In the genomic region with DNA sequence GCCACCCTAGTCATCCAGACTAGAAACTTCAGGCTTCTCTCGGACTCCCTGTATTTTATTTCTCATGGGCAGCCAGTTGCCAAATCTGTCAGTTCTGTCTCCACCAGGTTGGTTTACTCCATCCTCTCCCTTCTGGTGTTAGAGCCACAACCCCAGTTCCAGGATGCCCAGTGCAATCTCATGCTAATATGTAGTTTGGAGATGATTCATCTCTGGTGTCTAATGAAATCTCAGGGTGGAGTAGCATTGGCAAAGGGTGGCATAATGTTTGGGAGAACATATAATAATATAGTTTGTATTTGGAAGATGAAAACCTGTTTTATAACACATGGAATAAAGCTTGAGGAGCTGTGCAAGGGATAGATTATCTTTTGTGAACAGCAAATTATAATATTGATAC, we compare ENCODE assay signal across 27 cellular contexts. TPM values are rescaled to one million over a fixed set of nuclear protein-coding genes. Genes with fewer than 3 reads are reported as not detected.
"Had no signal": no experiment of that assay in that cellular context is flagged by ENCODE, and none has a peak within 500 bp of the region (broad histone marks: within the 10 kb centered on the region; RNA-seq: fewer than 3 reads in every experiment).

No MANE protein-coding gene starts in this region.

- H3K36me3 Mint-ChIP-seq: activated CD4-positive, alpha-beta memory T cell treated with anti-CD3 and anti-CD28 coated beads for 36 hours; mesothelial cell of epicardium; natural killer cell had no signal

- DNase-seq: activated B cell treated with CpG ODN at 0.5 μM for 24 hours; activated CD4-positive, alpha-beta memory T cell treated with anti-CD3 and anti-CD28 coated beads for 36 hours; activated CD4-positive, alpha-beta T cell treated with anti-CD3 and anti-CD28 coated beads for 48 hours; activated naive CD4-positive, alpha-beta T cell treated with anti-CD3 and anti-CD28 coated beads for 36 hours; activated naive CD8-positive, alpha-beta T cell treated with anti-CD3 and anti-CD28 coated beads, Interleukin-2, amount 10 ng/mL, durations not matched to agents 7 days and 5 days; activated T-cell treated with anti-CD3 and anti-CD28 coated beads, Interleukin-2, amount 50 U/mL, for 48 hours; amygdala; caudate nucleus; dermis blood vessel endothelial cell; effector CD8-positive, alpha-beta T cell; esophagus squamous epithelium; heart right ventricle; left colon; natural killer cell; retina; stimulated activated CD4-positive, alpha-beta T cell treated with anti-CD3 and anti-CD28 coated beads, Interleukin-4, amount 100 ng/mL, for 24 hours; substantia nigra; T-helper 1 cell; thyroid gland; upper lobe of right lung had no signal

- H3K27me3 ChIP-seq: esophagus squamous epithelium, gastroesophageal sphincter, heart right ventricle, thyroid gland, upper lobe of right lung had no signal

- H3K36me3 ChIP-seq: thyroid gland, upper lobe of right lung had no signal

- H3K27me3 Mint-ChIP-seq: activated B cell treated with CpG ODN at 0.5 μM for 24 hours; activated CD4-positive, alpha-beta memory T cell treated with anti-CD3 and anti-CD28 coated beads for 36 hours; activated naive CD8-positive, alpha-beta T cell treated with anti-CD3 and anti-CD28 coated beads, Interleukin-2, amount 10 ng/mL, durations not matched to agents 7 days and 5 days; stimulated activated naive CD8-positive, alpha-beta T cell treated with anti-CD3 and anti-CD28 coated beads, Interleukin-15, Interleukin-2, amounts not matched to agents 100 ng/mL and 50 ng/mL, for 24 hours had no signal

- H3K4me3 Mint-ChIP-seq: activated B cell treated with CpG ODN at 0.5 μM for 24 hours; activated CD4-positive, alpha-beta memory T cell treated with anti-CD3 and anti-CD28 coated beads for 36 hours; activated naive CD4-positive, alpha-beta T cell treated with anti-CD3 and anti-CD28 coated beads for 36 hours; activated naive CD8-positive, alpha-beta T cell treated with anti-CD3 and anti-CD28 coated beads, Interleukin-2, amount 10 ng/mL, durations not matched to agents 7 days and 5 days; mesothelial cell of epicardium; natural killer cell; stimulated activated naive CD8-positive, alpha-beta T cell treated with anti-CD3 and anti-CD28 coated beads, Interleukin-15, Interleukin-2, amounts not matched to agents 100 ng/mL and 50 ng/mL, for 24 hours had no signal

- H3K9me3 ChIP-seq: esophagus squamous epithelium, gastroesophageal sphincter, heart right ventricle, thyroid gland, upper lobe of right lung had no signal

- H3K27ac Mint-ChIP-seq: activated B cell treated with CpG ODN at 0.5 μM for 24 hours; activated CD4-positive, alpha-beta memory T cell treated with anti-CD3 and anti-CD28 coated beads for 36 hours; activated naive CD4-positive, alpha-beta T cell treated with anti-CD3 and anti-CD28 coated beads for 36 hours; activated naive CD8-positive, alpha-beta T cell treated with anti-CD3 and anti-CD28 coated beads, Interleukin-2, amount 10 ng/mL, durations not matched to agents 7 days and 5 days; mesothelial cell of epicardium; natural killer cell; progenitor cell of endocrine pancreas; stimulated activated naive CD8-positive, alpha-beta T cell treated with anti-CD3 and anti-CD28 coated beads, Interleukin-15, Interleukin-2, amounts not matched to agents 100 ng/mL and 50 ng/mL, for 24 hours had no signal

- H3K4me1 ChIP-seq: thyroid gland had no signal

- H3K9me3 Mint-ChIP-seq: activated B cell treated with CpG ODN at 0.5 μM for 24 hours; activated CD4-positive, alpha-beta memory T cell treated with anti-CD3 and anti-CD28 coated beads for 36 hours; activated naive CD4-positive, alpha-beta T cell treated with anti-CD3 and anti-CD28 coated beads for 36 hours; activated naive CD8-positive, alpha-beta T cell treated with anti-CD3 and anti-CD28 coated beads, Interleukin-2, amount 10 ng/mL, durations not matched to agents 7 days and 5 days; mesothelial cell of epicardium; natural killer cell; stimulated activated naive CD8-positive, alpha-beta T cell treated with anti-CD3 and anti-CD28 coated beads, Interleukin-15, Interleukin-2, amounts not matched to agents 100 ng/mL and 50 ng/mL, for 24 hours had no signal

- H3K4me3 ChIP-seq: esophagus squamous epithelium, gastroesophageal sphincter, heart right ventricle, thyroid gland, upper lobe of right lung had no signal

- H3K27ac ChIP-seq: gastroesophageal sphincter, thyroid gland had no signal

RNA-seq across cellular contexts. Expression of gene SLC46A2, which starts 30.2 kb away (rescaled TPM):
- total RNA-seq: activated B cell treated with CpG ODN at 0.5 μM for 24 hours; activated CD4-positive, alpha-beta memory T cell treated with anti-CD3 and anti-CD28 coated beads for 36 hours; activated naive CD4-positive, alpha-beta T cell treated with anti-CD3 and anti-CD28 coated beads for 36 hours; activated naive CD8-positive, alpha-beta T cell treated with anti-CD3 and anti-CD28 coated beads, Interleukin-2, amount 10 ng/mL, durations not matched to agents 7 days and 5 days; dermis blood vessel endothelial cell; left colon; lung microvascular endothelial cell; mesothelial cell of epicardium; osteocyte; progenitor cell of endocrine pancreas had no signal
- polyA plus RNA-seq: keratinocyte had no signal
